ENCODE assay signal across 8 cellular contexts in genomic region chr14:60721331-60722162, GRCh38. TPM values are rescaled to one million over a fixed set of nuclear protein-coding genes. Genes with fewer than 3 reads are reported as not detected.
DNase-seq lines count a peak whose midpoint lies in the region; ATAC-seq and TF ChIP-seq lines count a peak whose summit lies in the region.

No MANE protein-coding gene starts in this region.

- TF ChIP-seq CTCF in CD4-positive, alpha-beta T cell (IDR thresholded peaks at IDR 0.05), result no peak

- in situ Hi-C loops in T47D (cut with HindIII; ENCODE audit: low pct_unique_long_range_greater_than_20kb, low sequenced_read_pairs), result no loop called here

- POLR2A ChIA-PET in CD4-positive, alpha-beta T cell (lab: Charles Lee), result interaction anchor here (2.7 kb wide), 1 partner anchor 12 kb away, joined by 9 read pairs; no protein-coding TSS in a partner anchor

- no peaks in the 10 kb centered on the region for H3K9me3 Mint-ChIP-seq in CD4-positive, alpha-beta T cell

- ATAC-seq in CD4-positive, alpha-beta T cell (ENCODE audit: poor library complexity), result peak; percentile 58
- peak; percentile 25 for ATAC-seq in HG02759 (IDR thresholded peaks at IDR 0.05; ENCODE audit: unreplicated experiment)

- CTCF ChIA-PET in CD4-positive, alpha-beta T cell (lab: Charles Lee), result interaction anchor here (0.5 to 1.4 kb wide), 3 partner anchors 12 to 16 kb away, joined by 3 to 4 read pairs (median 4); partner anchors contain the start of gene MNAT1

- H3K27ac Mint-ChIP-seq in CD4-positive, alpha-beta T cell, result no peak overlapping the region

- intact Hi-C loops in CD4-positive, alpha-beta T cell (cut with DNase I, micrococcal nuclease), result no loop called here

- peaks cover 76% of the 10 kb centered on the region for H3K27me3 ChIP-seq in CD4-positive, alpha-beta T cell (ENCODE audit: control insufficient read depth, insufficient read depth, low read length)

- H3K27me3 Mint-ChIP-seq in CD4-positive, alpha-beta T cell, result peaks cover 75% of the 10 kb centered on the region

- H3K36me3 Mint-ChIP-seq in CD4-positive, alpha-beta T cell (ENCODE audit: low read depth), result no peaks in the 10 kb centered on the region

- DNase-seq in CD4-positive, alpha-beta T cell, result peak in 8 of 10 experiments; percentile 10 to 72 (median 40)
- DNase-seq in T-helper 22 cell (ENCODE audit: low read depth) (peak; percentile 52), T47D (ENCODE audit: low read depth in 1 of 2, low spot score in 1 of 2) (peak; percentile 71 to 87), iris pigment epithelial cell (ENCODE audit: low read depth) (peak; percentile 78), pons (ENCODE audit: low spot score) (no peak), GF-D8 (lab: John Stamatoyannopoulos, UW) (no peak)
- peak; percentile 45 for DNase-seq in stimulated activated CD4-positive, alpha-beta T cell treated with anti-CD3 and anti-CD28 coated beads, Interleukin-1b, Interleukin-23, amount 100 ng/mL, for 48 hours

- peak overlapping the region; percentile 89 for H3K4me3 Mint-ChIP-seq in CD4-positive, alpha-beta T cell

- peaks cover 29% of the 10 kb centered on the region for H3K4me1 Mint-ChIP-seq in CD4-positive, alpha-beta T cell (ENCODE audit: low read depth)

- H3K9me3 ChIP-seq in CD4-positive, alpha-beta T cell (ENCODE audit: control insufficient read depth, low read length), result no peaks in the 10 kb centered on the region

- no peak overlapping the region for H3K27ac ChIP-seq in CD4-positive, alpha-beta T cell (ENCODE audit: low read depth, low read length)

RNA-seq across cellular contexts. Expression of gene SIX4, which starts 2.6 kb away (rescaled TPM):
- not detected for total RNA-seq in CD4-positive, alpha-beta T cell

RNA-seq across cellular contexts. Expression of gene MNAT1, which starts 13.0 kb away (rescaled TPM):
- total RNA-seq in CD4-positive, alpha-beta T cell, result 10 to 100 TPM; 15.4 to 15.9 TPM

Comparison
In these comparisons a context has a peak if more than half of its experiments do, and no peak if none do; other contexts are left out.
1. DNase-seq: peak in CD4-positive, alpha-beta T cell (8 of 10), T-helper 22 cell (single experiment), T47D (2 of 2), iris pigment epithelial cell (single experiment) and stimulated activated CD4-positive, alpha-beta T cell treated with anti-CD3 and anti-CD28 coated beads, Interleukin-1b, Interleukin-23, amount 100 ng/mL, for 48 hours (single experiment); none in pons (single experiment) and GF-D8 (single experiment).